Comparison of ENCODE assay signal across 18 cellular contexts in the genomic region with DNA sequence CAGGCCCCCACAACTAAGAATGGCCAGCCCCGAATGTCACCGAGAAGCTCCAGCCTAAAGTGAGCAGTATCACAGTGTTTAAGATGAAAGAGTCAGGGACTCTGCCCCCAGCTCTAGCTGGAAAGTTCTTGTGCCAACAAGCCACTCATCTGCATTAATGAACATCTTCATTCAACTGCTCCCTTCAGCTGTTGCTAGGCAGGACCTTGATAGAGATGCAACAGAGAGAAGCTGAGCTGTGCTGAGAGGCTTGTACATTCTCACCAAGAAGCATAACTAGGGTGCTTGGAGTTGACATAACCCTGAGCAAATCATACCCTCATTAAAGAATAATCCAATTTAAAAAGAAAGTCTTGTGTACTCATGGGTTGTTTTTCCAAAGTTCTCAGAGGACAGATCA.
DNase-seq lines count a peak whose midpoint lies in the region; ATAC-seq and TF ChIP-seq lines count a peak whose summit lies in the region.
"Had no signal": no experiment of that assay in that cellular context is flagged by ENCODE, and none has a peak within 500 bp of the region (broad histone marks: within the 10 kb centered on the region; RNA-seq: fewer than 3 reads in every experiment).

No MANE protein-coding gene starts in this region.

- H3F3A ChIP-seq in SK-N-SH (replicated peaks; ENCODE audit: insufficient read depth), result peaks cover 12% of the 10 kb centered on the region
- peaks cover 12% of the 10 kb centered on the region; the same call in 1 of the 2 replicates for H3F3A ChIP-seq in SU-DHL-6 (ENCODE audit: insufficient read depth)

- H3K4me1 Mint-ChIP-seq in stimulated activated naive B cell treated with anti-CD40 and anti-IgM and Interleukin-4, amounts not matched to agents 10 μg/mL and 1 μg/mL and 100 μg/mL, for 72 hours, result peaks cover 41 to 49% of the 10 kb centered on the region in 2 donors

- TF ChIP-seq CTCF in SK-N-SH (IDR thresholded peaks at IDR 0.05) (no peak), SU-DHL-6 (IDR thresholded peaks at IDR 0.05; ENCODE audit: insufficient read depth, low read length, poor library complexity, severe bottlenecking) (no peak)

- peaks cover 7 to 10% of the 10 kb centered on the region in 2 donors for H3K36me3 Mint-ChIP-seq in stimulated activated naive B cell treated with anti-CD40 and anti-IgM and Interleukin-4, amounts not matched to agents 10 μg/mL and 1 μg/mL and 100 μg/mL, for 72 hours

- peaks cover 0 to 21% of the 10 kb centered on the region in 2 donors for H3K27me3 Mint-ChIP-seq in stimulated activated naive B cell treated with anti-CD40 and anti-IgM and Interleukin-4, amounts not matched to agents 10 μg/mL and 1 μg/mL and 100 μg/mL, for 72 hours

- H3K79me2 ChIP-seq in SK-N-SH (ENCODE audit: insufficient read depth), result no peaks in the 10 kb centered on the region
- H3K79me2 ChIP-seq in SU-DHL-6 (ENCODE audit: insufficient read depth, low read length), result no peaks in the 10 kb centered on the region

- H3K4me3 ChIP-seq in SK-N-SH (ENCODE audit: low read depth in 2 of 2, low read length in 1 of 2), result no peak overlapping the region
- H3K4me3 ChIP-seq in SU-DHL-6 (ENCODE audit: insufficient read depth, low read length, poor library complexity, severe bottlenecking), result no peak overlapping the region
- H3K4me3 ChIP-seq: breast epithelium, prostate gland, suprapubic skin had no signal

- H3K9ac ChIP-seq in SK-N-SH (no peak overlapping the region), SU-DHL-6 (ENCODE audit: low read length) (peak overlapping the region; percentile 43)

- H3K27ac ChIP-seq in SK-N-SH (ENCODE audit: low read depth in 2 of 2, low read length in 1 of 2), result peak overlapping the region in 1 of 2 experiments; percentile 24; a peak in 1 of 4 replicates
- H3K27ac ChIP-seq in SU-DHL-6 (ENCODE audit: low read depth, low read length), result peak overlapping the region; percentile 93
- H3K27ac ChIP-seq: breast epithelium, prostate gland, suprapubic skin had no signal

- WGBS in SK-N-SH (ENCODE audit: low lambda C conversion rate), result 66% methylated on average over 2 of the region's 2 CpGs

- DNase-seq in SK-N-SH, result no peak
- no peak for DNase-seq in stimulated activated naive B cell treated with anti-CD40 and anti-IgM and Interleukin-4, amounts not matched to agents 10 μg/mL and 1 μg/mL and 100 μg/mL, for 72 hours
- no peak for DNase-seq in HuH-7 (ENCODE audit: low spot score)
- DNase-seq: activated CD4-positive, alpha-beta T cell treated with anti-CD3 and anti-CD28 coated beads for 4 hours; activated naive CD4-positive, alpha-beta T cell; activated T-cell treated with anti-CD3 and anti-CD28 coated beads, Interleukin-2, amount 50 U/mL, for 4 hours; effector CD8-positive, alpha-beta T cell; Karpas-422; NCI-H1048; NCI-H2029 had no signal

- H3K9me2 ChIP-seq in SK-N-SH, result no peaks in the 10 kb centered on the region
- H3K9me2 ChIP-seq in SU-DHL-6 (replicated peaks; ENCODE audit: insufficient read depth, low read length), result no peaks in the 10 kb centered on the region

- H3K27me3 ChIP-seq in SK-N-SH (ENCODE audit: insufficient read depth) (no peaks in the 10 kb centered on the region), SU-DHL-6 (ENCODE audit: low read length) (no peaks in the 10 kb centered on the region)
- H3K27me3 ChIP-seq: suprapubic skin had no signal

- H3K4me3 Mint-ChIP-seq in stimulated activated naive B cell treated with anti-CD40 and anti-IgM and Interleukin-4, amounts not matched to agents 10 μg/mL and 1 μg/mL and 100 μg/mL, for 72 hours, result peak overlapping the region in 1 of 2 donors; percentile 35
- H3K4me3 Mint-ChIP-seq: activated T-cell treated with anti-CD3 and anti-CD28 coated beads, Interleukin-2, amount 50 U/mL, for 4 hours had no signal

- H3K27ac Mint-ChIP-seq in stimulated activated naive B cell treated with anti-CD40 and anti-IgM and Interleukin-4, amounts not matched to agents 10 μg/mL and 1 μg/mL and 100 μg/mL, for 72 hours, result peak overlapping the region; percentile 95

- POLR2A ChIA-PET in SK-N-SH (lab: Yijun Ruan, JAX), result no interaction called here

- H3K36me3 ChIP-seq in SK-N-SH (replicated peaks in 1 of 2; ENCODE audit: control insufficient read depth in 1 of 2, insufficient read depth in 2 of 2, low read length in 1 of 2) (peaks cover 0 to 9% of the 10 kb centered on the region in 2 experiments), SU-DHL-6 (ENCODE audit: low read length) (no peaks in the 10 kb centered on the region)
- H3K36me3 ChIP-seq: breast epithelium, prostate gland, suprapubic skin had no signal

- H3K4me1 ChIP-seq in SK-N-SH (ENCODE audit: control insufficient read depth in 1 of 2, insufficient read depth in 2 of 2, low read depth in 1 of 2, low read length in 1 of 2), result no peaks in the 10 kb centered on the region
- H3K4me1 ChIP-seq: breast epithelium, prostate gland, suprapubic skin had no signal

- no peak for TF ChIP-seq EP300 in SK-N-SH (IDR thresholded peaks at IDR 0.05; ENCODE audit: borderline replicate concordance in 1 of 2, low read depth in 1 of 2, low read length in 1 of 2)

- peaks cover 4 to 14% of the 10 kb centered on the region in 2 donors for H3K9me3 Mint-ChIP-seq in stimulated activated naive B cell treated with anti-CD40 and anti-IgM and Interleukin-4, amounts not matched to agents 10 μg/mL and 1 μg/mL and 100 μg/mL, for 72 hours
- H3K9me3 Mint-ChIP-seq: activated T-cell treated with anti-CD3 and anti-CD28 coated beads, Interleukin-2, amount 50 U/mL, for 4 hours had no signal

- no peaks in the 10 kb centered on the region for H3K9me3 ChIP-seq in SK-N-SH
- peaks cover 5% of the 10 kb centered on the region; the same call in 1 of the 2 replicates for H3K9me3 ChIP-seq in SU-DHL-6 (ENCODE audit: insufficient read depth, low read length)
- H3K9me3 ChIP-seq: prostate gland, suprapubic skin had no signal

- CTCF ChIA-PET in SK-N-SH (lab: Yijun Ruan, JAX), result interaction anchor here (0.5 to 1.1 kb wide), 2 partner anchors 134 to 231 kb away, joined by 3 read pairs; no protein-coding TSS in a partner anchor

- no peaks in the 10 kb centered on the region for H4K20me1 ChIP-seq in SK-N-SH (ENCODE audit: insufficient read depth)
- H4K20me1 ChIP-seq in SU-DHL-6 (ENCODE audit: low read depth, low read length), result no peaks in the 10 kb centered on the region

- H3K4me2 ChIP-seq in SK-N-SH, result no peak overlapping the region
- peak overlapping the region; percentile 52 for H3K4me2 ChIP-seq in SU-DHL-6 (ENCODE audit: low read depth, low read length, poor library complexity, severe bottlenecking)

- H2AFZ ChIP-seq in SK-N-SH (ENCODE audit: low read depth), result no peak overlapping the region
- peak overlapping the region; percentile 29 for H2AFZ ChIP-seq in SU-DHL-6 (ENCODE audit: low read depth, low read length, severe bottlenecking)

- ATAC-seq in SK-N-SH treated with all-trans-retinoic acid at 6 μM for 48 hours (peak; percentile 30; the same call in 1 of the 3 replicates), HG03521 (IDR thresholded peaks at IDR 0.05; ENCODE audit: unreplicated experiment) (peak; percentile 34), HG02610 (IDR thresholded peaks at IDR 0.05; ENCODE audit: unreplicated experiment) (no peak), GM19035 (IDR thresholded peaks at IDR 0.05; ENCODE audit: unreplicated experiment) (no peak)
- ATAC-seq in stimulated activated naive B cell treated with anti-CD40 and anti-IgM and Interleukin-4, amounts not matched to agents 10 μg/mL and 1 μg/mL and 100 μg/mL, for 72 hours (replicated peaks), result peak; percentile 59 to 60

- TF ChIP-seq RAD21 in SK-N-SH (IDR thresholded peaks at IDR 0.05; ENCODE audit: low read length), result no peak

TF ChIP-seq in SK-N-SH treated with all-trans-retinoic acid at 6 μM for 48 hours, 23 proteins besides CTCF, POLR2A, EP300 and RAD21:
- TF ChIP-seq ISL1 (CRISPR knock-in tag; IDR thresholded peaks at IDR 0.05) (no peak), ZNF70 (CRISPR knock-in tag; IDR thresholded peaks at IDR 0.05) (no peak), CSDC2 (CRISPR knock-in tag; IDR thresholded peaks at IDR 0.05) (no peak), GLIS3 (CRISPR knock-in tag; IDR thresholded peaks at IDR 0.05) (no peak)

TF ChIP-seq in SK-N-SH, 30 proteins besides CTCF, POLR2A, EP300 and RAD21 (continues in another document):
- TF ChIP-seq YY1 (IDR thresholded peaks at IDR 0.05; ENCODE audit: low read depth), result no peak
- no peak for TF ChIP-seq CHD2 (IDR thresholded peaks at IDR 0.05; ENCODE audit: low read length, partially characterized antibody)
- TF ChIP-seq, protein P1, sequence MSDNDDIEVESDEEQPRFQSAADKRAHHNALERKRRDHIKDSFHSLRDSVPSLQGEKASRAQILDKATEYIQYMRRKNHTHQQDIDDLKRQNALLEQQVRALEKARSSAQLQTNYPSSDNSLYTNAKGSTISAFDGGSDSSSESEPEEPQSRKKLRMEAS (IDR thresholded peaks at IDR 0.05; ENCODE audit: low read depth), result no peak
- TF ChIP-seq, protein P2, sequence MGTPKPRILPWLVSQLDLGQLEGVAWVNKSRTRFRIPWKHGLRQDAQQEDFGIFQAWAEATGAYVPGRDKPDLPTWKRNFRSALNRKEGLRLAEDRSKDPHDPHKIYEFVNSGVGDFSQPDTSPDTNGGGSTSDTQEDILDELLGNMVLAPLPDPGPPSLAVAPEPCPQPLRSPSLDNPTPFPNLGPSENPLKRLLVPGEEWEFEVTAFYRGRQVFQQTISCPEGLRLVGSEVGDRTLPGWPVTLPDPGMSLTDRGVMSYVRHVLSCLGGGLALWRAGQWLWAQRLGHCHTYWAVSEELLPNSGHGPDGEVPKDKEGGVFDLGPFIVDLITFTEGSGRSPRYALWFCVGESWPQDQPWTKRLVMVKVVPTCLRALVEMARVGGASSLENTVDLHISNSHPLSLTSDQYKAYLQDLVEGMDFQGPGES (IDR thresholded peaks at IDR 0.05; ENCODE audit: low read depth, low read length), result no peak
- TF ChIP-seq GATA2 (CRISPR knock-in tag; IDR thresholded peaks at IDR 0.05), result no peak
- TF ChIP-seq RCOR1 (IDR thresholded peaks at IDR 0.05; ENCODE audit: low read length), result no peak
- no peak for TF ChIP-seq POLR2AphosphoS5 (IDR thresholded peaks at IDR 0.05; ENCODE audit: low read depth, low read length)
- TF ChIP-seq, protein P3, sequence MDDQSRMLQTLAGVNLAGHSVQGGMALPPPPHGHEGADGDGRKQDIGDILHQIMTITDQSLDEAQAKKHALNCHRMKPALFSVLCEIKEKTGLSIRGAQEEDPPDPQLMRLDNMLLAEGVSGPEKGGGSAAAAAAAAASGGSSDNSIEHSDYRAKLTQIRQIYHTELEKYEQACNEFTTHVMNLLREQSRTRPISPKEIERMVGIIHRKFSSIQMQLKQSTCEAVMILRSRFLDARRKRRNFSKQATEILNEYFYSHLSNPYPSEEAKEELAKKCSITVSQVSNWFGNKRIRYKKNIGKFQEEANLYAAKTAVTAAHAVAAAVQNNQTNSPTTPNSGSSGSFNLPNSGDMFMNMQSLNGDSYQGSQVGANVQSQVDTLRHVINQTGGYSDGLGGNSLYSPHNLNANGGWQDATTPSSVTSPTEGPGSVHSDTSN (IDR thresholded peaks at IDR 0.05), result no peak
- TF ChIP-seq NRF1 (IDR thresholded peaks at IDR 0.05; ENCODE audit: low read depth, low read length), result no peak

Comparison
In these comparisons a context has a peak if more than half of its experiments do, and no peak if none do; other contexts are left out.
1. ATAC-seq: peak in SK-N-SH treated with all-trans-retinoic acid at 6 μM for 48 hours (single experiment), HG03521 (single experiment) and stimulated activated naive B cell treated with anti-CD40 and anti-IgM and Interleukin-4, amounts not matched to agents 10 μg/mL and 1 μg/mL and 100 μg/mL, for 72 hours (2 of 2); none in HG02610 (single experiment) and GM19035 (single experiment).